ENCODE assay signal across 15 cellular contexts in the genomic region with DNA sequence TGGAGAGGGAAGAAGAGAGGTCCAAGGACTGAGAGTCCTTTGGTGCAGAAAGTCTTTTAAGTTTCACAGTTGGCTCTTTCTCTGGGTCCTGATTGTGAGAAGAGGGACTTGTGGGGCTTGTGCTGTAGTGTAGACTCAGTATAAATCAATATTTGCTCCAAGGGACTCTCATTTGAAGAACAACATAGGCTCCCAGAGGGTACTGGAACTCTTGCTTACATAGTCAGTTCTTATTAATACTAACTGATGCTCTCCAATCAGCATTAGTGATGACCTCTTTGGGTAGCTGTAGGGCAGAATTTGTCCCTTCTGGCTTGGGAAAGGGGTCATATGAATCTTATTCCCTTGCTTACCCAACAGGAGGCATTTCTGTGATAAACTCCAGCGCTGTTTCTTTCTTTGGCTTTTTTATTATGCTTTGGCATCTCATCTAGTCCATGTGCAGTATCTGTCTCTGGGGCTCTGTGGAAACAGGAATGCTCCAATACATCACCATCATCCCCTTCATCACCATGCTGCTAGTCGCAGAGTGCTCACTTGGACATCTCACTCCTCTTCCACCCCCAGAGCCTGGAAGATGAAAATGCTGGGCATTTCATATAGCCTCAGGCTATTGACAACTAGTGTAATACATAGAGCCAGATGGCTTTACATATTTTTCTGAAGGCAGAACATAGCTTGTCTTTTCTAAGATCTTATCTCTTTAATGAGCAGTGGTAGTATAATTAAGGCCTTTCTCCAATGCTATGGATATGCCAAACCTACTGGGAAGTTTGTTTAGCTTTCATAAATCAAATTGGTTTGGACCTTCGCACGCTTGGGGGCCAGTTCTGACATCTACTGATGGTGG.
DNase-seq lines count a peak whose midpoint lies in the region; ATAC-seq and TF ChIP-seq lines count a peak whose summit lies in the region.
"Had no signal": no experiment of that assay in that cellular context is flagged by ENCODE, and none has a peak within 500 bp of the region (broad histone marks: within the 10 kb centered on the region; RNA-seq: fewer than 3 reads in every experiment).

No MANE protein-coding gene starts in this region.

- DNase-seq in SK-N-SH, result no peak
- peak; percentile 44 for DNase-seq in LNCaP clone FGC (ENCODE audit: low read depth)
- peak; percentile 69 for DNase-seq in SK-N-DZ (ENCODE audit: low spot score)
- no peak for DNase-seq in left colon
- DNase-seq: CD4-positive, alpha-beta memory T cell; HFFc6; NCI-H2029; NCI-H774; Peyer's patch; SHP77 had no signal

- H3K79me2 ChIP-seq in SK-N-SH (ENCODE audit: insufficient read depth), result no peaks in the 10 kb centered on the region

- H3K27ac ChIP-seq in SK-N-SH (ENCODE audit: low read depth in 2 of 2, low read length in 1 of 2), result no peak overlapping the region
- H3K27ac ChIP-seq: HL-60, Peyer's patch had no signal

- H3K9me3 ChIP-seq in SK-N-SH, result no peaks in the 10 kb centered on the region
- H3K9me3 ChIP-seq: Peyer's patch had no signal

- H3K4me2 ChIP-seq in SK-N-SH, result no peak overlapping the region

- H3K4me3 ChIP-seq in SK-N-SH (ENCODE audit: low read depth in 2 of 2, low read length in 1 of 2) (no peak overlapping the region), LNCaP clone FGC (ENCODE audit: low read depth, low read length) (no peak overlapping the region)
- H3K4me3 ChIP-seq: Peyer's patch had no signal

- no peak overlapping the region for H3K4me3 Mint-ChIP-seq in stimulated activated memory B cell treated with anti-CD40 and anti-IgM and Interleukin-4, amounts not matched to agents 10 μg/mL and 1 μg/mL and 100 μg/mL, for 72 hours
- H3K4me3 Mint-ChIP-seq: B cell; CD4-positive, alpha-beta memory T cell; HFFc6 had no signal

- H4K20me1 ChIP-seq in SK-N-SH (ENCODE audit: insufficient read depth), result no peaks in the 10 kb centered on the region

- H2AFZ ChIP-seq in SK-N-SH (ENCODE audit: low read depth), result no peak overlapping the region

- ATAC-seq in SK-N-SH treated with all-trans-retinoic acid at 6 μM for 48 hours (no peak), GM18870 (IDR thresholded peaks at IDR 0.05; ENCODE audit: unreplicated experiment) (no peak), left colon (no peak)
- ATAC-seq in stimulated activated memory B cell treated with anti-CD40 and anti-IgM and Interleukin-4, amounts not matched to agents 10 μg/mL and 1 μg/mL and 100 μg/mL, for 72 hours, result peak; percentile 37

- CTCF ChIA-PET in SK-N-SH (lab: Yijun Ruan, JAX), result interaction anchor here (0.7 to 1.3 kb wide), 3 partner anchors 12 to 188 kb away, joined by 3 read pairs; no protein-coding TSS in a partner anchor

- peaks cover 0 to 21% of the 10 kb centered on the region in 2 experiments; a peak in 1 of 4 replicates for H3K4me1 ChIP-seq in SK-N-SH (ENCODE audit: control insufficient read depth in 1 of 2, insufficient read depth in 2 of 2, low read depth in 1 of 2, low read length in 1 of 2)
- H3K4me1 ChIP-seq: Peyer's patch had no signal

- no peaks in the 10 kb centered on the region for H3K4me1 Mint-ChIP-seq in stimulated activated memory B cell treated with anti-CD40 and anti-IgM and Interleukin-4, amounts not matched to agents 10 μg/mL and 1 μg/mL and 100 μg/mL, for 72 hours
- H3K4me1 Mint-ChIP-seq: B cell; CD4-positive, alpha-beta memory T cell had no signal

- no peaks in the 10 kb centered on the region for H3K9me3 Mint-ChIP-seq in stimulated activated memory B cell treated with anti-CD40 and anti-IgM and Interleukin-4, amounts not matched to agents 10 μg/mL and 1 μg/mL and 100 μg/mL, for 72 hours
- H3K9me3 Mint-ChIP-seq: HFFc6 had no signal

- intact Hi-C loops in left colon (cut with DNase I, micrococcal nuclease), result no loop called here

- H3F3A ChIP-seq in SK-N-SH (replicated peaks; ENCODE audit: insufficient read depth), result no peaks in the 10 kb centered on the region

- POLR2A ChIA-PET in SK-N-SH (lab: Yijun Ruan, JAX), result no interaction called here

- no peaks in the 10 kb centered on the region for H3K36me3 ChIP-seq in SK-N-SH (replicated peaks in 1 of 2; ENCODE audit: control insufficient read depth in 1 of 2, insufficient read depth in 2 of 2, low read length in 1 of 2)
- H3K36me3 ChIP-seq: Peyer's patch had no signal

- no peaks in the 10 kb centered on the region for H3K9me2 ChIP-seq in SK-N-SH

- TF ChIP-seq EP300 in SK-N-SH (IDR thresholded peaks at IDR 0.05; ENCODE audit: borderline replicate concordance in 1 of 2, low read depth in 1 of 2, low read length in 1 of 2), result no peak

- H3K9ac ChIP-seq in SK-N-SH, result no peak overlapping the region

- no peak for TF ChIP-seq CTCF in SK-N-SH (IDR thresholded peaks at IDR 0.05)
- TF ChIP-seq CTCF in LNCaP clone FGC (IDR thresholded peaks at IDR 0.05; ENCODE audit: control insufficient read depth, extremely low read depth, insufficient read depth), result no peak

- H3K27me3 ChIP-seq in SK-N-SH (ENCODE audit: insufficient read depth), result peaks cover 2% of the 10 kb centered on the region; the same call in 1 of the 2 replicates
- H3K27me3 ChIP-seq: Peyer's patch had no signal

- no peak overlapping the region for H3K27ac Mint-ChIP-seq in stimulated activated memory B cell treated with anti-CD40 and anti-IgM and Interleukin-4, amounts not matched to agents 10 μg/mL and 1 μg/mL and 100 μg/mL, for 72 hours
- H3K27ac Mint-ChIP-seq: B cell; CD4-positive, alpha-beta memory T cell; HFFc6 had no signal

- no peak for TF ChIP-seq RAD21 in SK-N-SH (IDR thresholded peaks at IDR 0.05; ENCODE audit: low read length)

- WGBS in SK-N-SH (ENCODE audit: low lambda C conversion rate), result 12% methylated on average over 4 of the region's 4 CpGs

- no peaks in the 10 kb centered on the region for H3K27me3 Mint-ChIP-seq in stimulated activated memory B cell treated with anti-CD40 and anti-IgM and Interleukin-4, amounts not matched to agents 10 μg/mL and 1 μg/mL and 100 μg/mL, for 72 hours

- no peaks in the 10 kb centered on the region for H3K36me3 Mint-ChIP-seq in stimulated activated memory B cell treated with anti-CD40 and anti-IgM and Interleukin-4, amounts not matched to agents 10 μg/mL and 1 μg/mL and 100 μg/mL, for 72 hours
- H3K36me3 Mint-ChIP-seq: CD4-positive, alpha-beta memory T cell had no signal

TF ChIP-seq in SK-N-SH, 30 proteins besides CTCF, POLR2A, EP300 and RAD21:
- TF ChIP-seq SIN3A (IDR thresholded peaks at IDR 0.05; ENCODE audit: borderline replicate concordance, low read depth, low read length) (no peak), GATA2 (CRISPR knock-in tag; IDR thresholded peaks at IDR 0.05) (0 out of 2 replicates have a peak, but pooled peaks have one; percentile 24)

TF ChIP-seq in SK-N-SH treated with all-trans-retinoic acid at 6 μM for 48 hours, 23 proteins besides CTCF, POLR2A, EP300 and RAD21 (continues in another document):
- TF ChIP-seq, protein P1, sequence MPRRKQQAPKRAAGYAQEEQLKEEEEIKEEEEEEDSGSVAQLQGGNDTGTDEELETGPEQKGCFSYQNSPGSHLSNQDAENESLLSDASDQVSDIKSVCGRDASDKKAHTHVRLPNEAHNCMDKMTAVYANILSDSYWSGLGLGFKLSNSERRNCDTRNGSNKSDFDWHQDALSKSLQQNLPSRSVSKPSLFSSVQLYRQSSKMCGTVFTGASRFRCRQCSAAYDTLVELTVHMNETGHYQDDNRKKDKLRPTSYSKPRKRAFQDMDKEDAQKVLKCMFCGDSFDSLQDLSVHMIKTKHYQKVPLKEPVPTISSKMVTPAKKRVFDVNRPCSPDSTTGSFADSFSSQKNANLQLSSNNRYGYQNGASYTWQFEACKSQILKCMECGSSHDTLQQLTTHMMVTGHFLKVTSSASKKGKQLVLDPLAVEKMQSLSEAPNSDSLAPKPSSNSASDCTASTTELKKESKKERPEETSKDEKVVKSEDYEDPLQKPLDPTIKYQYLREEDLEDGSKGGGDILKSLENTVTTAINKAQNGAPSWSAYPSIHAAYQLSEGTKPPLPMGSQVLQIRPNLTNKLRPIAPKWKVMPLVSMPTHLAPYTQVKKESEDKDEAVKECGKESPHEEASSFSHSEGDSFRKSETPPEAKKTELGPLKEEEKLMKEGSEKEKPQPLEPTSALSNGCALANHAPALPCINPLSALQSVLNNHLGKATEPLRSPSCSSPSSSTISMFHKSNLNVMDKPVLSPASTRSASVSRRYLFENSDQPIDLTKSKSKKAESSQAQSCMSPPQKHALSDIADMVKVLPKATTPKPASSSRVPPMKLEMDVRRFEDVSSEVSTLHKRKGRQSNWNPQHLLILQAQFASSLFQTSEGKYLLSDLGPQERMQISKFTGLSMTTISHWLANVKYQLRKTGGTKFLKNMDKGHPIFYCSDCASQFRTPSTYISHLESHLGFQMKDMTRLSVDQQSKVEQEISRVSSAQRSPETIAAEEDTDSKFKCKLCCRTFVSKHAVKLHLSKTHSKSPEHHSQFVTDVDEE (CRISPR knock-in tag; IDR thresholded peaks at IDR 0.05), result no peak
- TF ChIP-seq ZNF565 (CRISPR knock-in tag; conservative IDR thresholded peaks at IDR 0.05; ENCODE audit: low read depth), result no peak
- TF ChIP-seq, protein P2, sequence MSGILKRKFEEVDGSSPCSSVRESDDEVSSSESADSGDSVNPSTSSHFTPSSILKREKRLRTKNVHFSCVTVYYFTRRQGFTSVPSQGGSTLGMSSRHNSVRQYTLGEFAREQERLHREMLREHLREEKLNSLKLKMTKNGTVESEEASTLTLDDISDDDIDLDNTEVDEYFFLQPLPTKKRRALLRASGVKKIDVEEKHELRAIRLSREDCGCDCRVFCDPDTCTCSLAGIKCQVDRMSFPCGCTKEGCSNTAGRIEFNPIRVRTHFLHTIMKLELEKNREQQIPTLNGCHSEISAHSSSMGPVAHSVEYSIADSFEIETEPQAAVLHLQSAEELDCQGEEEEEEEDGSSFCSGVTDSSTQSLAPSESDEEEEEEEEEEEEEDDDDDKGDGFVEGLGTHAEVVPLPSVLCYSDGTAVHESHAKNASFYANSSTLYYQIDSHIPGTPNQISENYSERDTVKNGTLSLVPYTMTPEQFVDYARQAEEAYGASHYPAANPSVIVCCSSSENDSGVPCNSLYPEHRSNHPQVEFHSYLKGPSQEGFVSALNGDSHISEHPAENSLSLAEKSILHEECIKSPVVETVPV (CRISPR knock-in tag; IDR thresholded peaks at IDR 0.05), result no peak
- no peak for TF ChIP-seq SNAI2 (CRISPR knock-in tag; IDR thresholded peaks at IDR 0.05)
- no peak for TF ChIP-seq ISL1 (CRISPR knock-in tag; IDR thresholded peaks at IDR 0.05)
- no peak for TF ChIP-seq ZC3H10 (CRISPR knock-in tag; IDR thresholded peaks at IDR 0.05)
- no peak for TF ChIP-seq TOX (CRISPR knock-in tag; IDR thresholded peaks at IDR 0.05; ENCODE audit: borderline replicate concordance)
- TF ChIP-seq CSDC2 (CRISPR knock-in tag; IDR thresholded peaks at IDR 0.05), result no peak
- no peak for TF ChIP-seq ARNTL (CRISPR knock-in tag; IDR thresholded peaks at IDR 0.05; ENCODE audit: borderline replicate concordance, low read depth)
- no peak for TF ChIP-seq PPARA (CRISPR knock-in tag; IDR thresholded peaks at IDR 0.05; ENCODE audit: borderline replicate concordance)

Comparison
In these comparisons a context has a peak if more than half of its experiments do, and no peak if none do; other contexts are left out.
1. DNase-seq: peak in LNCaP clone FGC (single experiment) and SK-N-DZ (single experiment); none in SK-N-SH (single experiment) and left colon (0 of 2).